ENCODE assay signal across 1 cellular context in the genomic region with DNA sequence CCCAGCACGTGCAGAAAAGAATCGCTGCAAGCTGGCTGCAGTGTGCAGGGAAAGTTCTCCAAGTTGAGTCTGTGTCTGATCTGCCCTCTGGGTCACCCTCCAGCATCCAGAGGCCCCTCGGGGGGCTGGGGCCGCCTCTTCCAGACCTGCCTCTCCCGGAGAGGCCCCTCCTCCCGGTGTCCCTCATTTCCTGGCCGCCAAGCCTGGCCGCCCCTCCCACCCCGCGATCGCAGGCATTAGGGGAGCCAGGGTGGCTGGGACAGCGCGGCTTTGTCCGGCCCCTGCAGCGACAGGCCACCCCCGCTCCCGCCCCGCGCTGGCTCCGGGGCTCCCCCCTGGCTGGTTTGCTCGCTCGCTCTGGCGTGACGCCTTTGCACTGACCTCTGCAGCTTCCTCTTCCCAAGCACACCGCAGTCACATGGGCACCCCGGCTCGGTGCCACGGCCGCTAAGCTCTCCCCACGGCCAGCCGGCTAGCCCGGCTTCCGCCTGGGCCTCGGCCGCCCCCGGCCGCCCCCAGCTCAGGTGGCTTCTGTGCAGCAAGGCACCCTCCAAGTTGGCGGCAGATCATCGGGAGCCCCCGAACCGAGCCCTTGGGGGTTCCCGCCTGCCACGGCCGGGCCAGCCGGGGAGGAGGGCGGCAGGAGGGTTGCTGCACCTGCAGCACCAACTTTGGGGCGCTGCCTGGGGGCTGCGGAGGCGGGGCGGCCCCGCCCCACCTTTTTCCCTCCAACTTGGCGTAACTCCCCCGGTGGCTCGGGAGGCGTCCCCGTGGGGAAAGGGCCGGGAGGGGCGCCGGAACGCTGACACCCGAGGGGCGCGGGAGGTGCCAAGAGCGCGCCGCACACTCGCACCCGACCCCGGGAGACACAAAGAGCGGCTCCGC.
TF ChIP-seq lines count a peak whose summit lies in the region.

No MANE protein-coding gene starts in this region.

TF ChIP-seq in HepG2, 621 proteins besides CTCF, POLR2A, EP300 and RAD21 (continued from another document and continues in another):
- TF ChIP-seq, protein P1, sequence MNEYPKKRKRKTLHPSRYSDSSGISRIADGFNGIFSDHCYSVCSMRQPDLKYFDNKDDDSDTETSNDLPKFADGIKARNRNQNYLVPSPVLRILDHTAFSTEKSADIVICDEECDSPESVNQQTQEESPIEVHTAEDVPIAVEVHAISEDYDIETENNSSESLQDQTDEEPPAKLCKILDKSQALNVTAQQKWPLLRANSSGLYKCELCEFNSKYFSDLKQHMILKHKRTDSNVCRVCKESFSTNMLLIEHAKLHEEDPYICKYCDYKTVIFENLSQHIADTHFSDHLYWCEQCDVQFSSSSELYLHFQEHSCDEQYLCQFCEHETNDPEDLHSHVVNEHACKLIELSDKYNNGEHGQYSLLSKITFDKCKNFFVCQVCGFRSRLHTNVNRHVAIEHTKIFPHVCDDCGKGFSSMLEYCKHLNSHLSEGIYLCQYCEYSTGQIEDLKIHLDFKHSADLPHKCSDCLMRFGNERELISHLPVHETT (CRISPR knock-in tag; conservative IDR thresholded peaks at IDR 0.05), result no peak; the same call in 1 of the 2 replicates
- peak; percentile 63; the same call in 1 of the 2 replicates for TF ChIP-seq PHF8 (CRISPR knock-in tag; IDR thresholded peaks at IDR 0.05)
- no peak for TF ChIP-seq ZNF432 (CRISPR knock-in tag; IDR thresholded peaks at IDR 0.05; ENCODE audit: borderline replicate concordance)
- TF ChIP-seq, protein P2, sequence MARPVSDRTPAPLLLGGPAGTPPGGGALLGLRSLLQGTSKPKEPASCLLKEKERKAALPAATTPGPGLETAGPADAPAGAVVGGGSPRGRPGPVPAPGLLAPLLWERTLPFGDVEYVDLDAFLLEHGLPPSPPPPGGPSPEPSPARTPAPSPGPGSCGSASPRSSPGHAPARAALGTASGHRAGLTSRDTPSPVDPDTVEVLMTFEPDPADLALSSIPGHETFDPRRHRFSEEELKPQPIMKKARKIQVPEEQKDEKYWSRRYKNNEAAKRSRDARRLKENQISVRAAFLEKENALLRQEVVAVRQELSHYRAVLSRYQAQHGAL (CRISPR knock-in tag; IDR thresholded peaks at IDR 0.05; ENCODE audit: not compliant biosample characterization), result peak; percentile 26
- no peak for TF ChIP-seq TCF7 (IDR thresholded peaks at IDR 0.05; ENCODE audit: low read depth)
- TF ChIP-seq ARID2 (CRISPR knock-in tag; IDR thresholded peaks at IDR 0.05; ENCODE audit: borderline replicate concordance), result peak; percentile 65; the same call in 1 of the 2 replicates
- peak; percentile 49; the same call in 1 of the 2 replicates for TF ChIP-seq MXD4 (CRISPR knock-in tag; IDR thresholded peaks at IDR 0.05)
- no peak for TF ChIP-seq ATM (IDR thresholded peaks at IDR 0.05; ENCODE audit: borderline replicate concordance)
- TF ChIP-seq HES4 (CRISPR knock-in tag; IDR thresholded peaks at IDR 0.05; ENCODE audit: borderline replicate concordance), result peak; percentile 80; the same call in 1 of the 2 replicates
- peak; percentile 23; the same call in 1 of the 2 replicates for TF ChIP-seq NFYC (CRISPR knock-in tag; IDR thresholded peaks at IDR 0.05)
- TF ChIP-seq SOX5 (CRISPR knock-in tag; IDR thresholded peaks at IDR 0.05; ENCODE audit: borderline replicate concordance), result peak; percentile 45; the same call in 1 of the 2 replicates
- TF ChIP-seq DR1 (CRISPR knock-in tag; IDR thresholded peaks at IDR 0.05), result peak; percentile 58
- TF ChIP-seq, protein P3, sequence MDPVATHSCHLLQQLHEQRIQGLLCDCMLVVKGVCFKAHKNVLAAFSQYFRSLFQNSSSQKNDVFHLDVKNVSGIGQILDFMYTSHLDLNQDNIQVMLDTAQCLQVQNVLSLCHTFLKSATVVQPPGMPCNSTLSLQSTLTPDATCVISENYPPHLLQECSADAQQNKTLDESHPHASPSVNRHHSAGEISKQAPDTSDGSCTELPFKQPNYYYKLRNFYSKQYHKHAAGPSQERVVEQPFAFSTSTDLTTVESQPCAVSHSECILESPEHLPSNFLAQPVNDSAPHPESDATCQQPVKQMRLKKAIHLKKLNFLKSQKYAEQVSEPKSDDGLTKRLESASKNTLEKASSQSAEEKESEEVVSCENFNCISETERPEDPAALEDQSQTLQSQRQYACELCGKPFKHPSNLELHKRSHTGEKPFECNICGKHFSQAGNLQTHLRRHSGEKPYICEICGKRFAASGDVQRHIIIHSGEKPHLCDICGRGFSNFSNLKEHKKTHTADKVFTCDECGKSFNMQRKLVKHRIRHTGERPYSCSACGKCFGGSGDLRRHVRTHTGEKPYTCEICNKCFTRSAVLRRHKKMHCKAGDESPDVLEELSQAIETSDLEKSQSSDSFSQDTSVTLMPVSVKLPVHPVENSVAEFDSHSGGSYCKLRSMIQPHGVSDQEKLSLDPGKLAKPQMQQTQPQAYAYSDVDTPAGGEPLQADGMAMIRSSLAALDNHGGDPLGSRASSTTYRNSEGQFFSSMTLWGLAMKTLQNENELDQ (CRISPR knock-in tag; IDR thresholded peaks at IDR 0.05; ENCODE audit: borderline replicate concordance), result no peak
- peak; percentile 66 for TF ChIP-seq KDM3A (CRISPR knock-in tag; IDR thresholded peaks at IDR 0.05; ENCODE audit: low read depth)
- no peak for TF ChIP-seq SRSF4 (IDR thresholded peaks at IDR 0.05; ENCODE audit: low read depth, low read length, poor library complexity, severe bottlenecking)
- TF ChIP-seq MAFG (CRISPR knock-in tag; IDR thresholded peaks at IDR 0.05), result no peak
- TF ChIP-seq, protein P4, sequence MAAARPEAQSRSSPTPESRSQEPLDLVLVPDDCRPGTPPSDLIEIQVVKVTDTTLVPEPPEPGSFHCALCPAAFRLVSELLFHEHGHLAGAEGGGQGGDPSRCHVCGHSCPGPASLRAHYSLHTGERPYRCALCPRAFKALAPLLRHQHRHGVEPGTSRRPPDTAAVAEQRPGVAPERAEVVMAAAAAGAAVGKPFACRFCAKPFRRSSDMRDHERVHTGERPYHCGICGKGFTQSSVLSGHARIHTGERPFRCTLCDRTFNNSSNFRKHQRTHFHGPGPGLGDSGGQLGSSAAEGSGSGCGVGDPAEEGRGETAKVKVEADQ (CRISPR knock-in tag; IDR thresholded peaks at IDR 0.05; ENCODE audit: borderline replicate concordance), result peak; percentile 84
- no peak for TF ChIP-seq U2AF2 (IDR thresholded peaks at IDR 0.05; ENCODE audit: low read depth, low read length)
- TF ChIP-seq NFATC3 (CRISPR knock-in tag; IDR thresholded peaks at IDR 0.05), result 0 out of 2 replicates have a peak, but pooled peaks have one; percentile 63
- no peak; the same call in 1 of the 2 replicates for TF ChIP-seq ZNF674 (CRISPR knock-in tag; IDR thresholded peaks at IDR 0.05; ENCODE audit: low read depth)
- TF ChIP-seq, protein P5, sequence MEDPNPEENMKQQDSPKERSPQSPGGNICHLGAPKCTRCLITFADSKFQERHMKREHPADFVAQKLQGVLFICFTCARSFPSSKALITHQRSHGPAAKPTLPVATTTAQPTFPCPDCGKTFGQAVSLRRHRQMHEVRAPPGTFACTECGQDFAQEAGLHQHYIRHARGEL (CRISPR knock-in tag; IDR thresholded peaks at IDR 0.05), result no peak
- TF ChIP-seq ZNF337 (CRISPR knock-in tag; IDR thresholded peaks at IDR 0.05; ENCODE audit: borderline replicate concordance, low read depth), result peak; percentile 81; the same call in 1 of the 2 replicates
- peak; percentile 63; the same call in 1 of the 2 replicates for TF ChIP-seq ZNF205 (CRISPR knock-in tag; IDR thresholded peaks at IDR 0.05)
- TF ChIP-seq, protein P6, sequence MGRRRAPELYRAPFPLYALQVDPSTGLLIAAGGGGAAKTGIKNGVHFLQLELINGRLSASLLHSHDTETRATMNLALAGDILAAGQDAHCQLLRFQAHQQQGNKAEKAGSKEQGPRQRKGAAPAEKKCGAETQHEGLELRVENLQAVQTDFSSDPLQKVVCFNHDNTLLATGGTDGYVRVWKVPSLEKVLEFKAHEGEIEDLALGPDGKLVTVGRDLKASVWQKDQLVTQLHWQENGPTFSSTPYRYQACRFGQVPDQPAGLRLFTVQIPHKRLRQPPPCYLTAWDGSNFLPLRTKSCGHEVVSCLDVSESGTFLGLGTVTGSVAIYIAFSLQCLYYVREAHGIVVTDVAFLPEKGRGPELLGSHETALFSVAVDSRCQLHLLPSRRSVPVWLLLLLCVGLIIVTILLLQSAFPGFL (CRISPR knock-in tag; IDR thresholded peaks at IDR 0.05), result no peak
- TF ChIP-seq SIN3B (IDR thresholded peaks at IDR 0.05; ENCODE audit: low read length), result no peak
- TF ChIP-seq ZNF317 (CRISPR knock-in tag; IDR thresholded peaks at IDR 0.05), result 0 out of 2 replicates have a peak, but pooled peaks have one; percentile 26
- no peak for TF ChIP-seq RFXANK (CRISPR knock-in tag; IDR thresholded peaks at IDR 0.05)
- TF ChIP-seq, protein P7, sequence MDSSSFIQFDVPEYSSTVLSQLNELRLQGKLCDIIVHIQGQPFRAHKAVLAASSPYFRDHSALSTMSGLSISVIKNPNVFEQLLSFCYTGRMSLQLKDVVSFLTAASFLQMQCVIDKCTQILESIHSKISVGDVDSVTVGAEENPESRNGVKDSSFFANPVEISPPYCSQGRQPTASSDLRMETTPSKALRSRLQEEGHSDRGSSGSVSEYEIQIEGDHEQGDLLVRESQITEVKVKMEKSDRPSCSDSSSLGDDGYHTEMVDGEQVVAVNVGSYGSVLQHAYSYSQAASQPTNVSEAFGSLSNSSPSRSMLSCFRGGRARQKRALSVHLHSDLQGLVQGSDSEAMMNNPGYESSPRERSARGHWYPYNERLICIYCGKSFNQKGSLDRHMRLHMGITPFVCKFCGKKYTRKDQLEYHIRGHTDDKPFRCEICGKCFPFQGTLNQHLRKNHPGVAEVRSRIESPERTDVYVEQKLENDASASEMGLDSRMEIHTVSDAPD (CRISPR knock-in tag; IDR thresholded peaks at IDR 0.05), result no peak
- no peak; the same call in 1 of the 2 replicates for TF ChIP-seq ZNF136 (CRISPR knock-in tag; IDR thresholded peaks at IDR 0.05; ENCODE audit: low read depth)
- 0 out of 2 replicates have a peak, but pooled peaks have one; percentile 55 for TF ChIP-seq TEAD2 (CRISPR knock-in tag; IDR thresholded peaks at IDR 0.05)
- TF ChIP-seq, protein P8, sequence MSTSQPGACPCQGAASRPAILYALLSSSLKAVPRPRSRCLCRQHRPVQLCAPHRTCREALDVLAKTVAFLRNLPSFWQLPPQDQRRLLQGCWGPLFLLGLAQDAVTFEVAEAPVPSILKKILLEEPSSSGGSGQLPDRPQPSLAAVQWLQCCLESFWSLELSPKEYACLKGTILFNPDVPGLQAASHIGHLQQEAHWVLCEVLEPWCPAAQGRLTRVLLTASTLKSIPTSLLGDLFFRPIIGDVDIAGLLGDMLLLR (CRISPR knock-in tag; IDR thresholded peaks at IDR 0.05), result peak; percentile 74; the same call in 1 of the 2 replicates
- TF ChIP-seq, protein P9, sequence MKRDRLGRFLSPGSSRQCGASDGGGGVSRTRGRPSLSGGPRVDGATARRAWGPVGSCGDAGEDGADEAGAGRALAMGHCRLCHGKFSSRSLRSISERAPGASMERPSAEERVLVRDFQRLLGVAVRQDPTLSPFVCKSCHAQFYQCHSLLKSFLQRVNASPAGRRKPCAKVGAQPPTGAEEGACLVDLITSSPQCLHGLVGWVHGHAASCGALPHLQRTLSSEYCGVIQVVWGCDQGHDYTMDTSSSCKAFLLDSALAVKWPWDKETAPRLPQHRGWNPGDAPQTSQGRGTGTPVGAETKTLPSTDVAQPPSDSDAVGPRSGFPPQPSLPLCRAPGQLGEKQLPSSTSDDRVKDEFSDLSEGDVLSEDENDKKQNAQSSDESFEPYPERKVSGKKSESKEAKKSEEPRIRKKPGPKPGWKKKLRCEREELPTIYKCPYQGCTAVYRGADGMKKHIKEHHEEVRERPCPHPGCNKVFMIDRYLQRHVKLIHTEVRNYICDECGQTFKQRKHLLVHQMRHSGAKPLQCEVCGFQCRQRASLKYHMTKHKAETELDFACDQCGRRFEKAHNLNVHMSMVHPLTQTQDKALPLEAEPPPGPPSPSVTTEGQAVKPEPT (CRISPR knock-in tag; IDR thresholded peaks at IDR 0.05; ENCODE audit: low read depth), result 0 out of 2 replicates have a peak, but pooled peaks have one; percentile 81
- TF ChIP-seq ZNF7 (CRISPR knock-in tag; IDR thresholded peaks at IDR 0.05), result no peak; the same call in 1 of the 2 replicates
- peak; percentile 92; the same call in 1 of the 2 replicates for TF ChIP-seq ZNF547 (CRISPR knock-in tag; IDR thresholded peaks at IDR 0.05)
- TF ChIP-seq SP5 (CRISPR knock-in tag; IDR thresholded peaks at IDR 0.05; ENCODE audit: borderline replicate concordance, low read depth), result peak; percentile 55; the same call in 1 of the 2 replicates
- peak; percentile 91; the same call in 1 of the 2 replicates for TF ChIP-seq ZNF788 (CRISPR knock-in tag; IDR thresholded peaks at IDR 0.05; ENCODE audit: borderline replicate concordance)
- TF ChIP-seq, protein P10, sequence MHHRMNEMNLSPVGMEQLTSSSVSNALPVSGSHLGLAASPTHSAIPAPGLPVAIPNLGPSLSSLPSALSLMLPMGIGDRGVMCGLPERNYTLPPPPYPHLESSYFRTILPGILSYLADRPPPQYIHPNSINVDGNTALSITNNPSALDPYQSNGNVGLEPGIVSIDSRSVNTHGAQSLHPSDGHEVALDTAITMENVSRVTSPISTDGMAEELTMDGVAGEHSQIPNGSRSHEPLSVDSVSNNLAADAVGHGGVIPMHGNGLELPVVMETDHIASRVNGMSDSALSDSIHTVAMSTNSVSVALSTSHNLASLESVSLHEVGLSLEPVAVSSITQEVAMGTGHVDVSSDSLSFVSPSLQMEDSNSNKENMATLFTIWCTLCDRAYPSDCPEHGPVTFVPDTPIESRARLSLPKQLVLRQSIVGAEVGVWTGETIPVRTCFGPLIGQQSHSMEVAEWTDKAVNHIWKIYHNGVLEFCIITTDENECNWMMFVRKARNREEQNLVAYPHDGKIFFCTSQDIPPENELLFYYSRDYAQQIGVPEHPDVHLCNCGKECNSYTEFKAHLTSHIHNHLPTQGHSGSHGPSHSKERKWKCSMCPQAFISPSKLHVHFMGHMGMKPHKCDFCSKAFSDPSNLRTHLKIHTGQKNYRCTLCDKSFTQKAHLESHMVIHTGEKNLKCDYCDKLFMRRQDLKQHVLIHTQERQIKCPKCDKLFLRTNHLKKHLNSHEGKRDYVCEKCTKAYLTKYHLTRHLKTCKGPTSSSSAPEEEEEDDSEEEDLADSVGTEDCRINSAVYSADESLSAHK (CRISPR knock-in tag; IDR thresholded peaks at IDR 0.05; ENCODE audit: borderline replicate concordance), result no peak; the same call in 1 of the 2 replicates
- TF ChIP-seq ZNF563 (CRISPR knock-in tag; IDR thresholded peaks at IDR 0.05), result peak; percentile 69; the same call in 1 of the 2 replicates
